In the genomic region with DNA sequence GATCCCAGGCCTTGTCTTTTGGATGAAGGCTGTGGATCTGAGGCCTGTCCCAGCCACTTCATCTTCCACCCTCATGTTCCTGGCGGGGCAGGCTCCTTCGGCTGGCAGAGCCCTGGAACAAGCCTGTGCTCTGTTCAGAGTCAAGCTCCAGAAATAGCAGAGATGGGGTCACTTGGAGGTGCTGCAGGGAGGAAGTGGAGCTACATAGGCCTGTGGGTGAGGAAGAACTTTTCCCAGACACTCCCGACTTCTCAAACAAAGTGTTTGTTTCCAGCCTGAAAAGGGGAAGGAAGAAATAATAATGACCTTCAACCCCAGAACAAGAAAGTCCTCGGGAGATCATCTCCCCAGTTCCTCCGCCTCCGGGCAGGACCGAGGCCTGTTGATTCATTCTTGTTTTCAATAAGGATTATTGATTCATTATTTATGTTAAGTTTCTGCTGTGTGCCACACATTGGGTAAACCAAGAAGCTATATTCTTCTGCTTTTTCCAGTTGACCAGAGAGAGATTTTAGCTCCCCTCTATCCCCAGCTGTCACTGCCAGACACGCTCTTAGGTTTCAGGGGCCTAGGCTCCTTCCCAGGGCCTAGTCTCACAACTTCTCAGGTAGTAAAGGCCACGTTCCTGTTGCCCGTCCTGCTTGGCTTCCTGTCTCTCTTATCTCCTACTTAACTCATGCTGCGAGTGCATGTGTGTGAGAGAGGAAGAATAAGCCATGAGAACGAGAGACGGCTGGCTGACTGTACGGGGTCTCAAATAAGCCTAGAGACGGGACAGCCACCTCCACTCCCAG, we compare ENCODE assay signal across 16 cellular contexts. TPM values are rescaled to one million over a fixed set of nuclear protein-coding genes. Genes with fewer than 3 reads are reported as not detected.
DNase-seq lines count a peak whose midpoint lies in the region; ATAC-seq lines count a peak whose summit lies in the region.
"Had no signal": no experiment of that assay in that cellular context is flagged by ENCODE, and none has a peak within 500 bp of the region (broad histone marks: within the 10 kb centered on the region; RNA-seq: fewer than 3 reads in every experiment).

No MANE protein-coding gene starts in this region.

- H3K36me3 ChIP-seq in BLaER1 treated with 17β-estradiol and CSF1 and Interleukin-3, amounts not matched to agents 10 nM and 100 nM = peaks cover 22 to 94% (median 78%) of the 10 kb centered on the region in 11 experiments; a peak in 21 of 22 replicates
- peaks cover 29% of the 10 kb centered on the region for H3K36me3 ChIP-seq in adipocyte (ENCODE audit: control insufficient read depth, insufficient read depth, low read length, severe bottlenecking)
- H3K36me3 ChIP-seq: WERI-Rb-1 had no signal

- no peaks in the 10 kb centered on the region for H3K9me3 ChIP-seq in BLaER1 treated with 17β-estradiol and CSF1 and Interleukin-3, amounts not matched to agents 10 nM and 100 nM (replicated peaks in 1 of 11)
- H3K9me3 ChIP-seq in adipocyte (ENCODE audit: control insufficient read depth, low read length) (no peaks in the 10 kb centered on the region), right cardiac atrium (ENCODE audit: control insufficient read depth, low read length) (no peaks in the 10 kb centered on the region)

- H3K4me1 ChIP-seq in BLaER1 treated with 17β-estradiol and CSF1 and Interleukin-3, amounts not matched to agents 10 nM and 100 nM = peaks cover 28 to 61% (median 42%) of the 10 kb centered on the region in 10 experiments
- H3K4me1 ChIP-seq in adipocyte (ENCODE audit: control insufficient read depth, insufficient read depth, low read length) = peaks cover 5% of the 10 kb centered on the region
- no peaks in the 10 kb centered on the region for H3K4me1 ChIP-seq in right cardiac atrium (ENCODE audit: control insufficient read depth, insufficient read depth, low read length)

- H3K4me2 ChIP-seq in BLaER1 treated with 17β-estradiol and CSF1 and Interleukin-3, amounts not matched to agents 10 nM and 100 nM = peak overlapping the region in 6 of 11 experiments; percentile 3 to 77 (median 68); a peak in 10 of 22 replicates

- WGBS in right cardiac atrium = 47% methylated on average over 15 of the region's 15 CpGs

- ATAC-seq in right cardiac atrium = peak; percentile 49 to 72
- ATAC-seq: natural killer cell treated with Interleukin-12 subunit alpha and Interleukin-12 subunit beta and Interleukin-15 and Interleukin-18, amount 100 ng/mL, for 72 hours had no signal

- intact Hi-C loops in right cardiac atrium (cut with DNase I) = loop anchor here in 1 of 4 donors (10.0 kb wide), 1 partner anchor 428 kb away; no protein-coding TSS in a partner anchor

- H3K27me3 ChIP-seq in BLaER1 treated with 17β-estradiol and CSF1 and Interleukin-3, amounts not matched to agents 10 nM and 100 nM = no peaks in the 10 kb centered on the region
- H3K27me3 ChIP-seq in adipocyte (replicated peaks; ENCODE audit: control insufficient read depth, insufficient read depth, low read length) (no peaks in the 10 kb centered on the region), right cardiac atrium (ENCODE audit: control insufficient read depth, insufficient read depth) (no peaks in the 10 kb centered on the region)

- peaks cover 0 to 92% (median 26%) of the 10 kb centered on the region in 11 experiments; a peak in 14 of 22 replicates for H4K20me1 ChIP-seq in BLaER1 treated with 17β-estradiol and CSF1 and Interleukin-3, amounts not matched to agents 10 nM and 100 nM

- H3K9ac ChIP-seq in BLaER1 treated with 17β-estradiol and CSF1 and Interleukin-3, amounts not matched to agents 10 nM and 100 nM = peak overlapping the region in 7 of 11 experiments; percentile 18 to 45 (median 28); a peak in 9 of 22 replicates
- H3K9ac ChIP-seq in adipocyte (ENCODE audit: low read length) = peak overlapping the region; percentile 21

- H3K27ac ChIP-seq in BLaER1 treated with 17β-estradiol and CSF1 and Interleukin-3, amounts not matched to agents 10 nM and 100 nM = peak overlapping the region in 4 of 11 experiments; percentile 10 to 46 (median 26); a peak in 5 of 22 replicates
- peak overlapping the region; percentile 32 for H3K27ac ChIP-seq in right cardiac atrium (ENCODE audit: low read length)
- H3K27ac ChIP-seq: WERI-Rb-1 had no signal

- H3K4me3 ChIP-seq in BLaER1 treated with 17β-estradiol and CSF1 and Interleukin-3, amounts not matched to agents 10 nM and 100 nM = no peak overlapping the region
- H3K4me3 ChIP-seq in adipocyte (ENCODE audit: low read length) (no peak overlapping the region), right cardiac atrium (ENCODE audit: low read length) (no peak overlapping the region)

- DNase-seq in CD1c-positive myeloid dendritic cell (ENCODE audit: extremely low spot score) = peak; percentile 53
- no peak for DNase-seq in adipocyte (ENCODE audit: low read depth)
- peak in 1 of 3 donors; percentile 61 for DNase-seq in right cardiac atrium
- DNase-seq in NCI-H1930 (lab: John Stamatoyannopoulos, UW) = no peak
- no peak for DNase-seq in NK-92 treated with Interleukin-12 subunit alpha and Interleukin-12 subunit beta, amount 100 ng/mL, for 24 hours (lab: John Stamatoyannopoulos, UW)
- DNase-seq in activated CD4-positive, alpha-beta T cell treated with anti-CD3 and anti-CD28 coated beads, Interleukin-2, amount 50 U/mL, for 48 hours = no peak
- no peak for DNase-seq in stimulated activated CD4-positive, alpha-beta T cell treated with anti-CD3 and anti-CD28 coated beads, Interleukin-4, amount 100 ng/mL, for 4 hours
- DNase-seq: activated CD8-positive, alpha-beta memory T cell treated with anti-CD3 and anti-CD28 coated beads for 24 hours; anterior cingulate cortex; effector CD8-positive, alpha-beta T cell; NCI-H187 treated with DMSO at 0.1 percent for 48 hours; NCI-H226; stimulated activated CD4-positive, alpha-beta T cell treated with anti-CD3 and anti-CD28 coated beads, Interleukin-2, amount 100 ng/mL, for 48 hours; WERI-Rb-1 had no signal

RNA-seq across cellular contexts. Expression of a gene that starts 16.9 kb away (rescaled TPM):
- total RNA-seq in right cardiac atrium = 1 to 10 TPM; 1.1 to 2.0 (median 1.5) TPM
- 0.54 TPM for polyA plus RNA-seq in right cardiac atrium

RNA-seq across cellular contexts. Expression of a gene that starts 20.1 kb away (rescaled TPM):
- 10 to 100 TPM; 17.4 to 29.0 (median 22.0) TPM for total RNA-seq in right cardiac atrium
- polyA plus RNA-seq in right cardiac atrium = 9.3 TPM
